ENCODE assay signal across 20 cellular contexts in genomic region chr7:886626-887487, GRCh38. TPM values are rescaled to one million over a fixed set of nuclear protein-coding genes. Genes with fewer than 3 reads are reported as not detected.
A peak's percentile ranks its signal among the peaks of the same experiment; 100 is the strongest.
DNase-seq lines count a peak whose midpoint lies in the region; ATAC-seq and TF ChIP-seq lines count a peak whose summit lies in the region.
"Had no signal": no experiment of that assay in that cellular context is flagged by ENCODE, and none has a peak within 500 bp of the region (broad histone marks: within the 10 kb centered on the region; RNA-seq: fewer than 3 reads in every experiment).

No MANE protein-coding gene starts in this region.

- peaks cover 18% of the 10 kb centered on the region for H3K4me1 Mint-ChIP-seq in central memory CD8-positive, alpha-beta T cell
- peaks cover 13% of the 10 kb centered on the region for H3K4me1 Mint-ChIP-seq in nephron progenitor cell

- H3K27me3 ChIP-seq in heart right ventricle: no peaks in the 10 kb centered on the region

- intact Hi-C loops in heart right ventricle (cut with DNase I): loop anchor here in 1 of 10 donors (10.0 kb wide), 1 partner anchor 78 kb away; no protein-coding TSS in a partner anchor

- H3K4me3 Mint-ChIP-seq in central memory CD8-positive, alpha-beta T cell: no peak overlapping the region
- H3K4me3 Mint-ChIP-seq in nephron progenitor cell: no peak overlapping the region
- H3K4me3 Mint-ChIP-seq: stimulated activated effector memory CD8-positive, alpha-beta T cell treated with anti-CD3 and anti-CD28 coated beads, Interleukin-12 subunit alpha, Interleukin-12 subunit beta, amount 100 ng/mL, for 72 hours; T-cell had no signal

- H3K27ac Mint-ChIP-seq in central memory CD8-positive, alpha-beta T cell (ENCODE audit: low read depth): peak overlapping the region; percentile 3
- H3K27ac Mint-ChIP-seq in nephron progenitor cell: peak overlapping the region; percentile 51
- H3K27ac Mint-ChIP-seq: T-cell had no signal

- no peak for ATAC-seq in central memory CD8-positive, alpha-beta T cell (replicated peaks; ENCODE audit: extremely low read depth, poor library complexity, severe bottlenecking)
- ATAC-seq in heart right ventricle (peak; percentile 63 to 94 (median 86)), HG03442 (IDR thresholded peaks at IDR 0.05; ENCODE audit: unreplicated experiment) (no peak)
- ATAC-seq: A549; stimulated activated effector memory CD8-positive, alpha-beta T cell treated with anti-CD3 and anti-CD28 coated beads, Interleukin-12 subunit alpha, Interleukin-12 subunit beta, amount 100 ng/mL, for 72 hours; T-cell had no signal

- no peak for DNase-seq in central memory CD8-positive, alpha-beta T cell (ENCODE audit: low spot score in 2 of 2)
- peak; percentile 78 to 85 for DNase-seq in heart right ventricle
- DNase-seq in nephron progenitor cell: no peak
- DNase-seq in stimulated activated CD4-positive, alpha-beta T cell treated with anti-CD3 and anti-CD28 coated beads, Interleukin-4, amount 100 ng/mL, for 24 hours: no peak
- no peak for DNase-seq in stimulated activated CD4-positive, alpha-beta T cell treated with anti-CD3 and anti-CD28 coated beads, Interleukin-4, amount 100 ng/mL, for 1 hour
- DNase-seq in stimulated activated CD4-positive, alpha-beta T cell treated with anti-CD3 and anti-CD28 coated beads, Interleukin-15, amount 100 ng/mL, for 24 hours: no peak
- DNase-seq: activated CD4-positive, alpha-beta T cell treated with anti-CD3 and anti-CD28 coated beads, Interleukin-2, amount 50 U/mL, for 1 hour; activated CD8-positive, alpha-beta memory T cell treated with anti-CD3 and anti-CD28 coated beads, Interleukin-2, amount 50 U/mL, for 4 hours; activated effector memory CD4-positive, alpha-beta T cell treated with anti-CD3 and anti-CD28 coated beads, Interleukin-2, amount 50 U/mL, for 16 hours; effector CD4-positive, alpha-beta T cell; GM23248; NCI-H748 treated with DMSO at 0.1 percent for 48 hours; nucleus accumbens; SIG-M5; T-cell had no signal

- TF ChIP-seq CTCF in C4-2B (conservative IDR thresholded peaks at IDR 0.05) (no peak), heart right ventricle (IDR thresholded peaks at IDR 0.05) (no peak), nephron progenitor cell (IDR thresholded peaks at IDR 0.05) (no peak)

- H3K36me3 Mint-ChIP-seq in central memory CD8-positive, alpha-beta T cell (ENCODE audit: insufficient read depth): peaks cover 43% of the 10 kb centered on the region
- H3K36me3 Mint-ChIP-seq in nephron progenitor cell (ENCODE audit: low read depth): peaks cover 25% of the 10 kb centered on the region

- H3K4me3 ChIP-seq in heart right ventricle: no peak overlapping the region
- H3K4me3 ChIP-seq: A549, GM23248, thoracic aorta had no signal

- H3K27me3 Mint-ChIP-seq in central memory CD8-positive, alpha-beta T cell: no peaks in the 10 kb centered on the region
- H3K27me3 Mint-ChIP-seq in nephron progenitor cell (ENCODE audit: low read depth, poor library complexity): no peaks in the 10 kb centered on the region
- H3K27me3 Mint-ChIP-seq: T-cell had no signal

- 77 to 83% methylated on average over 40 of the region's 40 CpGs for WGBS in heart right ventricle, 2 donors

- H3K9me3 ChIP-seq in heart right ventricle: no peaks in the 10 kb centered on the region
- H3K9me3 ChIP-seq: A549, thoracic aorta had no signal

- peaks cover 17 to 50% (median 31%) of the 10 kb centered on the region in 9 donors for H3K4me1 ChIP-seq in heart right ventricle
- H3K4me1 ChIP-seq: A549 had no signal

- H3K27ac ChIP-seq in C4-2B (peak overlapping the region; percentile 86; the same call in 1 of the 2 replicates), heart right ventricle (peak overlapping the region in 4 of 10 donors; percentile 14 to 43 (median 18))
- H3K27ac ChIP-seq: A549, GM23248, thoracic aorta had no signal

- H3K36me3 ChIP-seq in heart right ventricle: peaks cover 0 to 55% (median 34%) of the 10 kb centered on the region in 9 donors

- H3K9me3 Mint-ChIP-seq in central memory CD8-positive, alpha-beta T cell: no peaks in the 10 kb centered on the region
- H3K9me3 Mint-ChIP-seq in nephron progenitor cell: no peaks in the 10 kb centered on the region
- H3K9me3 Mint-ChIP-seq: stimulated activated effector memory CD8-positive, alpha-beta T cell treated with anti-CD3 and anti-CD28 coated beads, Interleukin-12 subunit alpha, Interleukin-12 subunit beta, amount 100 ng/mL, for 72 hours; T-cell had no signal

RNA-seq across cellular contexts. Expression of gene GET4, which starts 10.5 kb away (rescaled TPM):
- 10 to 100 TPM; 14.7 to 25.0 (median 20.4) TPM for total RNA-seq in heart right ventricle
- polyA plus RNA-seq in heart right ventricle: 10 to 100 TPM; 32.8 to 38.6 TPM

RNA-seq across cellular contexts. Expression of gene SUN1, which starts 54.6 kb away (rescaled TPM):
- total RNA-seq in heart right ventricle: 100 to 1,000 TPM; 129 to 211 (median 183) TPM
- 100 to 1,000 TPM in 1 of 2 donors, 10 to 100 TPM in 1; 69.2 to 203 TPM for polyA plus RNA-seq in heart right ventricle

Comparison
In these comparisons a context has a peak if more than half of its experiments do, and no peak if none do; other contexts are left out.
1. ATAC-seq: peak in heart right ventricle (8 of 8); none in central memory CD8-positive, alpha-beta T cell (single experiment) and HG03442 (single experiment).
2. DNase-seq: peak in heart right ventricle (2 of 2); none in central memory CD8-positive, alpha-beta T cell (0 of 2), nephron progenitor cell (single experiment), stimulated activated CD4-positive, alpha-beta T cell treated with anti-CD3 and anti-CD28 coated beads, Interleukin-4, amount 100 ng/mL, for 24 hours (single experiment), stimulated activated CD4-positive, alpha-beta T cell treated with anti-CD3 and anti-CD28 coated beads, Interleukin-4, amount 100 ng/mL, for 1 hour (single experiment) and stimulated activated CD4-positive, alpha-beta T cell treated with anti-CD3 and anti-CD28 coated beads, Interleukin-15, amount 100 ng/mL, for 24 hours (single experiment).